In genomic region chr7:2876031-2876862, GRCh38 we compare ENCODE assay signal across 10 cellular contexts. TPM values are rescaled to one million over a fixed set of nuclear protein-coding genes. Genes with fewer than 3 reads are reported as not detected.
DNase-seq lines count a peak whose midpoint lies in the region; ATAC-seq lines count a peak whose summit lies in the region.
"Had no signal": no experiment of that assay in that cellular context is flagged by ENCODE, and none has a peak within 500 bp of the region (broad histone marks: within the 10 kb centered on the region; RNA-seq: fewer than 3 reads in every experiment).

No MANE protein-coding gene starts in this region.

- H3K4me2 ChIP-seq in BLaER1, result peak overlapping the region; percentile 98

- no peaks in the 10 kb centered on the region for H3K9me3 ChIP-seq in BLaER1
- no peaks in the 10 kb centered on the region for H3K9me3 ChIP-seq in CD4-positive, alpha-beta memory T cell (ENCODE audit: control insufficient read depth in 1 of 2, low read length in 2 of 2)

- H3K4me1 ChIP-seq in BLaER1, result peaks cover 100% of the 10 kb centered on the region
- H3K4me1 ChIP-seq in CD4-positive, alpha-beta memory T cell (ENCODE audit: insufficient read depth, low read length), result peaks cover 22% of the 10 kb centered on the region

- CTCF ChIA-PET in CD4-positive, alpha-beta memory T cell (lab: Charles Lee; ENCODE audit: partially characterized antibody), result no interaction called here

- H3K27ac ChIP-seq in BLaER1, result 0 out of 2 replicates have a peak overlapping the region, but pooled peaks have one; percentile 11
- no peak overlapping the region for H3K27ac ChIP-seq in CD4-positive, alpha-beta memory T cell (ENCODE audit: low read depth, low read length)

- H3K27me3 Mint-ChIP-seq in CD4-positive, alpha-beta memory T cell, result no peaks in the 10 kb centered on the region
- H3K27me3 Mint-ChIP-seq: CD8-positive, alpha-beta memory T cell had no signal

- no peaks in the 10 kb centered on the region for H3K27me3 ChIP-seq in BLaER1
- H3K27me3 ChIP-seq in CD4-positive, alpha-beta memory T cell (ENCODE audit: insufficient read depth, low read length), result no peaks in the 10 kb centered on the region

- H3K4me3 Mint-ChIP-seq in CD4-positive, alpha-beta memory T cell, result no peak overlapping the region
- H3K4me3 Mint-ChIP-seq: activated naive CD8-positive, alpha-beta T cell treated with anti-CD3 and anti-CD28 coated beads, Interleukin-2, amount 10 ng/mL, durations not matched to agents 7 days and 5 days; CD8-positive, alpha-beta memory T cell had no signal

- POLR2A ChIA-PET in CD4-positive, alpha-beta memory T cell (lab: Charles Lee; ENCODE audit: partially characterized antibody), result no interaction called here

- no peak for ATAC-seq in GM18873 (IDR thresholded peaks at IDR 0.05; ENCODE audit: low FRiP score, unreplicated experiment)

- no peak overlapping the region for H3K27ac Mint-ChIP-seq in CD4-positive, alpha-beta memory T cell
- H3K27ac Mint-ChIP-seq: activated naive CD8-positive, alpha-beta T cell treated with anti-CD3 and anti-CD28 coated beads, Interleukin-2, amount 10 ng/mL, durations not matched to agents 7 days and 5 days had no signal

- H3K9me3 Mint-ChIP-seq in CD4-positive, alpha-beta memory T cell, result no peaks in the 10 kb centered on the region
- H3K9me3 Mint-ChIP-seq: activated naive CD8-positive, alpha-beta T cell treated with anti-CD3 and anti-CD28 coated beads, Interleukin-2, amount 10 ng/mL, durations not matched to agents 7 days and 5 days; CD8-positive, alpha-beta memory T cell had no signal

- peak overlapping the region; percentile 9; the same call in 1 of the 2 replicates for H3K9ac ChIP-seq in BLaER1

- H4K20me1 ChIP-seq in BLaER1, result no peaks in the 10 kb centered on the region

- DNase-seq in M059J (ENCODE audit: low read depth), result peak; percentile 92
- peak; percentile 26 for DNase-seq in amniotic stem cell (lab: John Stamatoyannopoulos, UW)
- peak; percentile 78 for DNase-seq in left kidney (ENCODE audit: low read depth, low spot score)
- DNase-seq in CD4-positive, alpha-beta memory T cell, result no peak
- no peak for DNase-seq in SIG-M5 (lab: John Stamatoyannopoulos, UW)
- no peak for DNase-seq in NCI-H82 (lab: John Stamatoyannopoulos, UW)
- DNase-seq: activated naive CD8-positive, alpha-beta T cell treated with anti-CD3 and anti-CD28 coated beads, Interleukin-2, amount 10 ng/mL, durations not matched to agents 7 days and 5 days had no signal

- H3K4me3 ChIP-seq in BLaER1, result no peak overlapping the region
- H3K4me3 ChIP-seq in CD4-positive, alpha-beta memory T cell (ENCODE audit: low read length in 2 of 2), result no peak overlapping the region

- no peaks in the 10 kb centered on the region for H3K36me3 ChIP-seq in BLaER1
- H3K36me3 ChIP-seq in CD4-positive, alpha-beta memory T cell (ENCODE audit: insufficient read depth, low read length), result no peaks in the 10 kb centered on the region

- peaks cover 26 to 42% (median 34%) of the 10 kb centered on the region in 4 donors for H3K4me1 Mint-ChIP-seq in CD4-positive, alpha-beta memory T cell

- intact Hi-C loops in CD4-positive, alpha-beta memory T cell (cut with micrococcal nuclease), result no loop called here

- no peaks in the 10 kb centered on the region for H3K36me3 Mint-ChIP-seq in CD4-positive, alpha-beta memory T cell
- H3K36me3 Mint-ChIP-seq: activated naive CD8-positive, alpha-beta T cell treated with anti-CD3 and anti-CD28 coated beads, Interleukin-2, amount 10 ng/mL, durations not matched to agents 7 days and 5 days; CD8-positive, alpha-beta memory T cell had no signal

RNA-seq across cellular contexts. Expression of gene GNA12, which starts 32.1 kb away (rescaled TPM):
- total RNA-seq in M059J (2014; rRNA removed; shearing (Covaris generic)), result 12.5 and 25.7 TPM in 2 replicates
- 10 to 100 TPM; 14.9 to 16.6 TPM for total RNA-seq in CD4-positive, alpha-beta memory T cell
- 10 to 100 TPM in 1 of 2 donors, 1 to 10 TPM in 1; 4.4 to 10.2 TPM for polyA plus RNA-seq in CD4-positive, alpha-beta memory T cell

Comparison
In these comparisons a context has a peak if more than half of its experiments do, and no peak if none do; other contexts are left out.
1. DNase-seq: peak in M059J (single experiment), amniotic stem cell (single experiment) and left kidney (single experiment); none in CD4-positive, alpha-beta memory T cell (0 of 5), SIG-M5 (single experiment) and NCI-H82 (single experiment).